20 cellular contexts compared by ENCODE assay signal in genomic region chr5:138748630-138749081, GRCh38. TPM values are rescaled to one million over a fixed set of nuclear protein-coding genes. Genes with fewer than 3 reads are reported as not detected.
DNase-seq lines count a peak whose midpoint lies in the region; ATAC-seq, FAIRE-seq and TF ChIP-seq lines count a peak whose summit lies in the region.
"Had no signal": no experiment of that assay in that cellular context is flagged by ENCODE, and none has a peak within 500 bp of the region (broad histone marks: within the 10 kb centered on the region; RNA-seq: fewer than 3 reads in every experiment).

No MANE protein-coding gene starts in this region.

- H3K36me3 ChIP-seq in HepG2 (replicated peaks in 1 of 2; ENCODE audit: control insufficient read depth in 1 of 2, insufficient read depth in 2 of 2, low read length in 2 of 2) (no peaks in the 10 kb centered on the region), right lobe of liver (no peaks in the 10 kb centered on the region), gastroesophageal sphincter (no peaks in the 10 kb centered on the region), mesendoderm (ENCODE audit: control insufficient read depth, insufficient read depth, low read length) (no peaks in the 10 kb centered on the region)
- H3K36me3 ChIP-seq: tibial artery had no signal

- TF ChIP-seq POLR2A in HepG2 (IDR thresholded peaks at IDR 0.05; ENCODE audit: insufficient read depth in 1 of 2, low read depth in 2 of 2, low read length in 2 of 2) (no peak), right lobe of liver (IDR thresholded peaks at IDR 0.05) (no peak), gastroesophageal sphincter (IDR thresholded peaks at IDR 0.05) (no peak)

- 2% methylated on average over 5 of the region's 6 CpGs for WGBS in HepG2 (ENCODE audit: low lambda C conversion rate)
- WGBS in right lobe of liver (ENCODE audit: insufficient coverage, low coverage, low lambda C conversion rate, missing lambda C conversion rate), result 53% methylated on average over 3 of the region's 6 CpGs
- WGBS in gastroesophageal sphincter (ENCODE audit: low coverage in 1 of 2), 2 donors, result 70 to 74% methylated on average over 2 to 6 of the region's 6 CpGs
- no CpG with 5 or more reads among the region's 6 CpGs for WGBS in mesendoderm (ENCODE audit: extremely low coverage, insufficient coverage, low lambda C conversion rate)

- H3K9me3 ChIP-seq in HepG2 (ENCODE audit: low read length) (no peaks in the 10 kb centered on the region), right lobe of liver (no peaks in the 10 kb centered on the region), gastroesophageal sphincter (no peaks in the 10 kb centered on the region)
- H3K9me3 ChIP-seq: tibial artery had no signal

- intact Hi-C loops in HepG2 (cut with micrococcal nuclease; ENCODE audit: unreplicated experiment), result no loop called here
- intact Hi-C loops in right lobe of liver (cut with DNase I), result no loop called here

- no peak overlapping the region for H2BK120ac ChIP-seq in mesendoderm (ENCODE audit: low read depth, low read length)

- POLR2A ChIA-PET in HepG2 (lab: Yijun Ruan, JAX), result interaction anchor here (0.7 kb wide), 1 partner anchor 171 kb away, joined by 3 read pairs; no protein-coding TSS in a partner anchor

- no peak for TF ChIP-seq CTCF in HepG2 (CRISPR knock-in tag; IDR thresholded peaks at IDR 0.05)
- no peak for TF ChIP-seq CTCF in right lobe of liver (IDR thresholded peaks at IDR 0.05)
- TF ChIP-seq CTCF in gastroesophageal sphincter (IDR thresholded peaks at IDR 0.05), result no peak

- H3K79me2 ChIP-seq in HepG2 (ENCODE audit: insufficient read depth, low read length) (no peaks in the 10 kb centered on the region), mesendoderm (ENCODE audit: control insufficient read depth, insufficient read depth, low read length) (peaks cover under 1% of the 10 kb centered on the region)

- no peaks in the 10 kb centered on the region for H3K27me3 ChIP-seq in HepG2 (ENCODE audit: control insufficient read depth in 1 of 2, insufficient read depth in 2 of 2, low read length in 2 of 2)
- H3K27me3 ChIP-seq in right lobe of liver, result no peaks in the 10 kb centered on the region
- no peaks in the 10 kb centered on the region for H3K27me3 ChIP-seq in gastroesophageal sphincter
- H3K27me3 ChIP-seq in mesendoderm (ENCODE audit: insufficient read depth, low read length, poor library complexity), result no peaks in the 10 kb centered on the region
- H3K27me3 ChIP-seq: tibial artery had no signal

- no peak for DNase-seq in HepG2 (ENCODE audit: low spot score)
- no peak for DNase-seq in right lobe of liver
- DNase-seq in SK-MEL-5 (ENCODE audit: low read depth, low spot score), result peak; percentile 36
- no peak for DNase-seq in iPS-NIHi7 (ENCODE audit: extremely low spot score)
- DNase-seq in mesendoderm, result no peak
- no peak for DNase-seq in NCI-H187 (lab: John Stamatoyannopoulos, UW)
- DNase-seq: activated CD4-positive, CD25-positive, alpha-beta regulatory T cell treated with anti-CD3 and anti-CD28 coated beads, Interleukin-2, amount 50 U/mL, for 72 hours; amniotic stem cell; cerebellar nuclear complex; DMS79 treated with DMSO at 0.1 percent for 48 hours; H9; midbrain; NCI-H1417; PC-3 had no signal

- no peak overlapping the region for H3K27ac ChIP-seq in HepG2 (ENCODE audit: extremely low read length, insufficient read depth, low read length)
- no peak overlapping the region for H3K27ac ChIP-seq in right lobe of liver
- no peak overlapping the region for H3K27ac ChIP-seq in gastroesophageal sphincter
- no peak overlapping the region for H3K27ac ChIP-seq in mesendoderm (ENCODE audit: low read depth, low read length)
- H3K27ac ChIP-seq: SK-N-MC, tibial artery had no signal

- H3K4me3 ChIP-seq in HepG2 (replicated peaks in 1 of 3; ENCODE audit: insufficient read depth in 1 of 3, low read depth in 2 of 3, low read length in 3 of 3) (peak overlapping the region in 1 of 3 experiments; percentile 20; a peak in 1 of 6 replicates), right lobe of liver (no peak overlapping the region), gastroesophageal sphincter (no peak overlapping the region), mesendoderm (ENCODE audit: low read length) (no peak overlapping the region)
- H3K4me3 ChIP-seq: SK-N-MC, tibial artery had no signal

- H4K5ac ChIP-seq in mesendoderm (ENCODE audit: low read length), result no peak overlapping the region

- no peak overlapping the region for H2BK15ac ChIP-seq in mesendoderm (replicated peaks; ENCODE audit: low read depth)

- in situ Hi-C loops in HepG2 (cut with HindIII; ENCODE audit: extremely low pct_ligation_motif_present, low pct_unique_long_range_greater_than_20kb) (no loop called here), SK-MEL-5 (cut with HindIII; ENCODE audit: low pct_unique_long_range_greater_than_20kb, low sequenced_read_pairs) (no loop called here)

- H3K23ac ChIP-seq in mesendoderm (ENCODE audit: low read length), result no peak overlapping the region

- 0 out of 2 replicates have a peak overlapping the region, but pooled peaks have one; percentile 1 for H3K9ac ChIP-seq in HepG2 (ENCODE audit: insufficient read depth, low read depth, low read length)
- H3K9ac ChIP-seq in mesendoderm (ENCODE audit: low read length), result no peak overlapping the region

- H4K20me1 ChIP-seq in HepG2 (ENCODE audit: insufficient read depth, low read length), result no peaks in the 10 kb centered on the region

- no peak overlapping the region for H3K56ac ChIP-seq in mesendoderm (ENCODE audit: low read length)

- TF ChIP-seq EP300 in HepG2 (IDR thresholded peaks at IDR 0.05; ENCODE audit: low read depth in 2 of 2, low read length in 2 of 2) (no peak), HepG2 (CRISPR knock-in tag; IDR thresholded peaks at IDR 0.05; ENCODE audit: borderline replicate concordance) (no peak), gastroesophageal sphincter (IDR thresholded peaks at IDR 0.05) (no peak)

- peaks cover 17% of the 10 kb centered on the region for H3K4me1 ChIP-seq in HepG2 (ENCODE audit: insufficient read depth, low read length)
- no peaks in the 10 kb centered on the region for H3K4me1 ChIP-seq in right lobe of liver
- peaks cover 0 to 9% (median 6%) of the 10 kb centered on the region in 3 donors for H3K4me1 ChIP-seq in gastroesophageal sphincter
- H3K4me1 ChIP-seq in mesendoderm (ENCODE audit: control insufficient read depth, low read depth, low read length), result no peaks in the 10 kb centered on the region

- peak overlapping the region; percentile 67 for H3K4me2 ChIP-seq in HepG2 (ENCODE audit: low read depth, low read length)
- H3K4me2 ChIP-seq in mesendoderm (ENCODE audit: low read length), result no peak overlapping the region

- no peak overlapping the region for H3K18ac ChIP-seq in mesendoderm (ENCODE audit: low read length)

- CTCF ChIA-PET in HepG2 (lab: Yijun Ruan, JAX; ENCODE audit: low intra/inter-chr PET ratio, low total read pairs), result no interaction called here

- BruUV-seq in HepG2 (replicated peaks; lab: Mats Ljungman, UMichigan), result no TSS peak

- peak overlapping the region; percentile 15 for H2AFZ ChIP-seq in HepG2 (ENCODE audit: low read length)

- ATAC-seq in HepG2 (no peak), right lobe of liver (no peak), gastroesophageal sphincter (peak; percentile 16), GM21737 (IDR thresholded peaks at IDR 0.05; ENCODE audit: unreplicated experiment) (no peak)
- ATAC-seq: PC-3; stimulated activated memory B cell treated with anti-CD40 and anti-IgM and Interleukin-4, amounts not matched to agents 10 μg/mL and 1 μg/mL and 100 μg/mL, for 72 hours had no signal

- no peak overlapping the region for H4K8ac ChIP-seq in mesendoderm (ENCODE audit: low read depth, low read length)

- H2AK5ac ChIP-seq in mesendoderm (ENCODE audit: low read length), result no peak overlapping the region

- no peaks in the 10 kb centered on the region for H3K79me1 ChIP-seq in mesendoderm (ENCODE audit: low read length)

- peak; percentile 49 for FAIRE-seq in HepG2 (lab: Jason Lieb, UNC)
- FAIRE-seq: GM18507 had no signal

- no peak overlapping the region for H2BK5ac ChIP-seq in mesendoderm (ENCODE audit: low read length)

- no peak overlapping the region for H3K4ac ChIP-seq in mesendoderm (ENCODE audit: low read depth, low read length)

- no peak for TF ChIP-seq RAD21 in HepG2 (CRISPR knock-in tag; IDR thresholded peaks at IDR 0.05)

RNA-seq across cellular contexts. Expression of gene CTNNA1, which starts 4.6 kb away (rescaled TPM):
- total RNA-seq in HepG2 (2016; rRNA removed; fragmentation: Illumina TruSeq; extraction: Trizol) (162 and 212 TPM in 2 replicates), right lobe of liver (100 to 1,000 TPM; 101 to 192 (median 123) TPM), gastroesophageal sphincter (100 to 1,000 TPM; 289 to 425 (median 365) TPM)
- 34.3 and 40.0 TPM in 2 replicates for total RNA-seq in HepG2 (2016; cell fraction: cytosol; rRNA removed; fragmentation: Illumina TruSeq; extraction: Trizol; ENCODE audit: low read depth)
- 166 and 189 TPM in 2 replicates for total RNA-seq in HepG2 (2016; cell fraction: insoluble cytoplasmic fraction; rRNA removed; fragmentation: Illumina TruSeq; extraction: Trizol)
- total RNA-seq in HepG2 (2016; cell fraction: membrane; rRNA removed; fragmentation: Illumina TruSeq; extraction: Trizol), result 32.3 and 34.9 TPM in 2 replicates
- total RNA-seq in HepG2 (2016; cell fraction: nucleus; rRNA removed; fragmentation: Illumina TruSeq; extraction: Trizol), result 120 and 139 TPM in 2 replicates
- polyA plus RNA-seq in HepG2 (2011; rRNA removed), result 66.8 and 72.4 TPM in 2 replicates
- 78.6 and 78.9 TPM in 2 replicates for polyA plus RNA-seq in HepG2 (2011; cell fraction: cytosol; rRNA removed)
- 101 and 107 TPM in 2 replicates for polyA plus RNA-seq in HepG2 (2011; cell fraction: nucleus; rRNA removed)
- 129 and 131 TPM in 2 replicates for polyA plus RNA-seq in HepG2 (2012)
- polyA plus RNA-seq in HepG2 (2016; cell fraction: cytosol; fragmentation: Illumina TruSeq; extraction: Trizol; ENCODE audit: low read depth), result 5.9 and 7.5 TPM in 2 replicates
- 153 and 162 TPM in 2 replicates for polyA plus RNA-seq in HepG2 (2016; cell fraction: insoluble cytoplasmic fraction; fragmentation: Illumina TruSeq; extraction: Trizol; ENCODE audit: low read depth)
- 14.8 and 19.2 TPM in 2 replicates for polyA plus RNA-seq in HepG2 (2016; cell fraction: membrane; fragmentation: Illumina TruSeq; extraction: Trizol; ENCODE audit: low read depth)
- polyA plus RNA-seq in HepG2 (2016; cell fraction: nucleus; fragmentation: Illumina TruSeq; extraction: Trizol; ENCODE audit: insufficient read depth, low read depth), result 115 and 117 TPM in 2 replicates
- polyA minus RNA-seq in HepG2 (2011; rRNA and poly(A)+ RNA removed; ENCODE audit: low replicate concordance), result 101 and 109 TPM in 2 replicates
- polyA minus RNA-seq in HepG2 (2011; cell fraction: cytosol; rRNA and poly(A)+ RNA removed), result 115 and 142 TPM in 2 replicates
- polyA minus RNA-seq in HepG2 (2011; cell fraction: nucleus; rRNA and poly(A)+ RNA removed), result 116 and 117 TPM in 2 replicates
- total RNA-seq in SK-MEL-5 (2014; rRNA removed; shearing (Covaris generic)), result 311 and 315 TPM in 2 replicates
- polyA plus RNA-seq in SK-MEL-5 (2015; cell fraction: cytosol; rRNA removed), result 324 and 426 TPM in 2 replicates
- polyA plus RNA-seq in SK-MEL-5 (2015; cell fraction: nucleus; rRNA removed), result 230 and 267 TPM in 2 replicates
- 144 TPM for polyA plus RNA-seq in mesendoderm (2013, experiment 1 of 2)
- 148 TPM for polyA plus RNA-seq in mesendoderm (2013, experiment 2 of 2)
